Comparison of ENCODE assay signal across 34 cellular contexts in genomic region chr10:123606955-123607354, GRCh38. TPM values are rescaled to one million over a fixed set of nuclear protein-coding genes. Genes with fewer than 3 reads are reported as not detected.
"Had no signal": no experiment of that assay in that cellular context is flagged by ENCODE, and none has a peak within 500 bp of the region (broad histone marks: within the 10 kb centered on the region; RNA-seq: fewer than 3 reads in every experiment).

No MANE protein-coding gene starts in this region.

- H3K36me3 ChIP-seq: esophagus squamous epithelium, heart right ventricle, prostate gland, right atrium auricular region, stomach, thyroid gland had no signal

- H3K27me3 ChIP-seq: right atrium auricular region, thyroid gland had no signal

- H3K4me1 ChIP-seq: esophagus squamous epithelium, heart right ventricle, prostate gland, right atrium auricular region, stomach, thyroid gland had no signal

- H3K27ac ChIP-seq: dorsolateral prefrontal cortex, esophagus squamous epithelium, heart right ventricle, prostate gland, right atrium auricular region, stomach, thyroid gland had no signal

- H3K36me3 Mint-ChIP-seq: memory B cell; mesothelial cell of epicardium; stimulated activated effector memory CD8-positive, alpha-beta T cell treated with anti-CD3 and anti-CD28 coated beads, Interleukin-12 subunit alpha, Interleukin-12 subunit beta, amount 100 ng/mL, for 72 hours had no signal

- DNase-seq: cerebellar nuclear complex; dorsolateral prefrontal cortex; effector CD8-positive, alpha-beta T cell; esophagus squamous epithelium; foreskin melanocyte; heart right ventricle; hippocampal formation; kidney; mucosa of descending colon; naive B cell; nucleus accumbens; stimulated activated CD4-positive, alpha-beta T cell treated with anti-CD3 and anti-CD28 coated beads, Interleukin-12 subunit alpha, Interleukin-12 subunit beta, amount 100 ng/mL, for 4 hours; stimulated activated CD4-positive, alpha-beta T cell treated with anti-CD3 and anti-CD28 coated beads, Interleukin-1b, Interleukin-23, amount 100 ng/mL, for 48 hours; stimulated activated CD4-positive, alpha-beta T cell treated with anti-CD3 and anti-CD28 coated beads, Interleukin-4, amount 100 ng/mL, for 1 hour; stimulated activated naive CD4-positive, alpha-beta T cell treated with Interleukin-2 at 50 U/mL for 16 hours; stomach; thyroid gland; trophoblast cell had no signal

- H3K4me1 Mint-ChIP-seq: memory B cell; mesothelial cell of epicardium; naive B cell; nephron; stimulated activated effector memory CD8-positive, alpha-beta T cell treated with anti-CD3 and anti-CD28 coated beads, Interleukin-12 subunit alpha, Interleukin-12 subunit beta, amount 100 ng/mL, for 72 hours had no signal

- H3K9me3 ChIP-seq: esophagus squamous epithelium, mucosa of descending colon, prostate gland, thyroid gland had no signal

- H3K27ac Mint-ChIP-seq: memory B cell; mesothelial cell of epicardium; naive B cell; nephron; stimulated activated effector memory CD8-positive, alpha-beta T cell treated with anti-CD3 and anti-CD28 coated beads, Interleukin-12 subunit alpha, Interleukin-12 subunit beta, amount 100 ng/mL, for 72 hours had no signal

- H3K4me3 Mint-ChIP-seq: memory B cell; mesothelial cell of epicardium; naive B cell; nephron; stimulated activated effector memory CD8-positive, alpha-beta T cell treated with anti-CD3 and anti-CD28 coated beads, Interleukin-12 subunit alpha, Interleukin-12 subunit beta, amount 100 ng/mL, for 72 hours had no signal

- H3K4me2 ChIP-seq: smooth muscle cell had no signal

- H3K9me3 Mint-ChIP-seq: mesothelial cell of epicardium; nephron; stimulated activated effector memory CD8-positive, alpha-beta T cell treated with anti-CD3 and anti-CD28 coated beads, Interleukin-12 subunit alpha, Interleukin-12 subunit beta, amount 100 ng/mL, for 72 hours had no signal

- H3K4me3 ChIP-seq: dorsolateral prefrontal cortex, esophagus squamous epithelium, heart right ventricle, lung, mucosa of descending colon, prostate gland, right atrium auricular region, smooth muscle cell, stomach, thyroid gland had no signal

- ATAC-seq: heart right ventricle; left lobe of liver; mucosa of descending colon; sciatic nerve; stimulated activated effector memory CD8-positive, alpha-beta T cell treated with anti-CD3 and anti-CD28 coated beads, Interleukin-12 subunit alpha, Interleukin-12 subunit beta, amount 100 ng/mL, for 72 hours had no signal

RNA-seq across cellular contexts. Expression of gene GPR26, which starts 59.2 kb away (rescaled TPM):
- total RNA-seq: endothelial cell of umbilical vein, epithelial cell of proximal tubule, esophagus squamous epithelium, heart right ventricle, kidney, left lobe of liver, liver, lung, mesothelial cell of epicardium, mucosa of descending colon, osteocyte, right atrium auricular region, sciatic nerve, smooth muscle cell, stomach, subcutaneous adipose tissue, thyroid gland, urinary bladder had no signal
- polyA plus RNA-seq: endothelial cell of umbilical vein, heart right ventricle, liver, lung, smooth muscle cell, stomach, urinary bladder had no signal
